In the genomic region with DNA sequence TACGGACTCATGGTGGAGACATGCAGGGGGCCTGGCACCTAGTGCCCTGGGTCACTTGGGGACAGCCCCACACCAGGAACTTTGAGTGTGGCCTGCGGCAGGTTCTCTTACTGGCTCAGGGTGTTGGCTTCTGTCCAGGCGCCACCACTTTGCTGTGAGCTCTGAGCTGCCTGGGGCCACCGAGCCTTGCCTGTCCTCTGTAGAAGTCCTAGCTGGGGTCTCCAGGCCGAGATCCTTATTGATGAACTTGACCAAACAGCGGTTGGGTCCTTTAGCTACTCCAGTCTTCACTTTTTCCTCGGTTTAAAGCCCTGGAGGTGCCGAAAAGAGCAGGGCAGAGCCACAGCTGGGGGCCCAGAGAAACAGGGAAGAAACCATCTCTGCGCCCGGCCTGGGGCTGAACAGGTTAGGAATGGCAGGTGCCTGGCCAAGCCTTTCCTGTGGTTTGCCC, we compare ENCODE assay signal across 19 cellular contexts. TPM values are rescaled to one million over a fixed set of nuclear protein-coding genes. Genes with fewer than 3 reads are reported as not detected.
"Had no signal": no experiment of that assay in that cellular context is flagged by ENCODE, and none has a peak within 500 bp of the region (broad histone marks: within the 10 kb centered on the region; RNA-seq: fewer than 3 reads in every experiment).

No MANE protein-coding gene starts in this region.

- H3K27me3 ChIP-seq: thyroid gland had no signal

- H3K4me1 ChIP-seq: neural progenitor cell, sigmoid colon, thyroid gland had no signal

- H2AFZ ChIP-seq: neural progenitor cell had no signal

- DNase-seq: activated CD4-positive, alpha-beta memory T cell treated with anti-CD3 and anti-CD28 coated beads for 36 hours; activated CD4-positive, alpha-beta T cell treated with anti-CD3 and anti-CD28 coated beads for 36 hours; activated naive CD4-positive, alpha-beta T cell treated with anti-CD3 and anti-CD28 coated beads for 36 hours; activated T-cell treated with anti-CD3 and anti-CD28 coated beads, Interleukin-2, amount 50 U/mL, for 1 hour; dermis blood vessel endothelial cell; effector memory CD8-positive, alpha-beta T cell; hippocampal formation; sigmoid colon; stimulated activated CD8-positive, alpha-beta memory T cell treated with anti-CD3 and anti-CD28 coated beads, Interleukin-4, amount 100 ng/mL, for 48 hours; stimulated activated naive CD4-positive, alpha-beta T cell; thyroid gland had no signal

- H3K36me3 ChIP-seq: neural progenitor cell had no signal

- H3K27ac ChIP-seq: neural progenitor cell, sigmoid colon, thyroid gland had no signal

- FAIRE-seq: astrocyte, islet of Langerhans, TTC549, urothelium cell line had no signal

- H3K9ac ChIP-seq: neural progenitor cell had no signal

- ATAC-seq: activated CD4-positive, alpha-beta T cell treated with anti-CD3 and anti-CD28 coated beads for 36 hours; activated T-helper 17 cell treated with anti-CD3 and anti-CD28 coated beads, Interleukin-2, amount 50 U/mL, for 72 hours; effector memory CD8-positive, alpha-beta T cell; left lobe of liver had no signal

- H3K4me3 ChIP-seq: neural progenitor cell, sigmoid colon, thyroid gland had no signal

- H3K4me2 ChIP-seq: neural progenitor cell had no signal

- H3K9me3 ChIP-seq: sigmoid colon, thyroid gland had no signal

RNA-seq across cellular contexts. Expression of a gene that starts 41.3 kb away (rescaled TPM):
- total RNA-seq: osteoblast had no signal
